Comparison of ENCODE assay signal across 1 cellular context in genomic region chr11:76574406-76574805, GRCh38.
TF ChIP-seq lines count a peak whose summit lies in the region.

No MANE protein-coding gene starts in this region.

TF ChIP-seq in GM23338, 12 proteins besides CTCF, POLR2A, EP300 and RAD21 (continued from another document):
- TF ChIP-seq REST (IDR thresholded peaks at IDR 0.05; ENCODE audit: unreplicated experiment) = no peak
- no peak for TF ChIP-seq ZNF331 (CRISPR knock-in tag; IDR thresholded peaks at IDR 0.05; ENCODE audit: low read depth)
- TF ChIP-seq ZNF114 (CRISPR knock-in tag; IDR thresholded peaks at IDR 0.05) = no peak
- TF ChIP-seq ETS1 (IDR thresholded peaks at IDR 0.05) = no peak
- no peak for TF ChIP-seq EZH2phosphoT487 (IDR thresholded peaks at IDR 0.05; ENCODE audit: unreplicated experiment)
- TF ChIP-seq CREB1 (CRISPR knock-in tag; IDR thresholded peaks at IDR 0.05; ENCODE audit: low read depth) = no peak
TF ChIP-seq in GM23338: peak in this region for 0.
